In the genomic region with DNA sequence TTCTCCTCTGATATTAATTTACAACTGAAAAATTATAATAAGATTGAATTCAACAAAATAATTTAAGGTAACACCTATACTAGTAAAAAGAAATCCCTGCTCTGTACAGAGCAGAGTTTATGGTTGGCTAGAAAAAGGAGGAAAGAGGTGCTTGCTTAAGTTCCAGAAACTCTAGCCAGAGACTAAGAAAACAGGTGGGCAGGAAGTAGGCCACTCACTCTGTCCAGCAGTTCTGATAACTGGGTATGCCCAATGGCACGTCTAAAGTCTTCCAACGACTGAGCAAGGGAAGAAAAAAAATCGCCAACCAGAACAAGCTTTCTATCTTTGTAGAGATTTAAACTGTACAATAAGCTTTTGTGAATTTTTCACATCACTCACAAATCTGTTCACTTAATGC, we compare ENCODE assay signal across 1 cellular context.
TF ChIP-seq lines count a peak whose summit lies in the region.

No MANE protein-coding gene starts in this region.

TF ChIP-seq in K562, 482 proteins besides CTCF, POLR2A, EP300 and RAD21:
- no peak for TF ChIP-seq RBBP5 (IDR thresholded peaks at IDR 0.05; ENCODE audit: borderline replicate concordance, insufficient read depth, low read length, poor library complexity, severe bottlenecking)
- no peak for TF ChIP-seq HMGN3 (IDR thresholded peaks at IDR 0.05; ENCODE audit: borderline replicate concordance, extremely low read depth, insufficient read length, low read depth, low read length)
- no peak for TF ChIP-seq NFXL1 (CRISPR knock-in tag; IDR thresholded peaks at IDR 0.05)
- TF ChIP-seq, protein P1, sequence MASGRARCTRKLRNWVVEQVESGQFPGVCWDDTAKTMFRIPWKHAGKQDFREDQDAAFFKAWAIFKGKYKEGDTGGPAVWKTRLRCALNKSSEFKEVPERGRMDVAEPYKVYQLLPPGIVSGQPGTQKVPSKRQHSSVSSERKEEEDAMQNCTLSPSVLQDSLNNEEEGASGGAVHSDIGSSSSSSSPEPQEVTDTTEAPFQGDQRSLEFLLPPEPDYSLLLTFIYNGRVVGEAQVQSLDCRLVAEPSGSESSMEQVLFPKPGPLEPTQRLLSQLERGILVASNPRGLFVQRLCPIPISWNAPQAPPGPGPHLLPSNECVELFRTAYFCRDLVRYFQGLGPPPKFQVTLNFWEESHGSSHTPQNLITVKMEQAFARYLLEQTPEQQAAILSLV (tag; IDR thresholded peaks at IDR 0.05) = no peak
- no peak for TF ChIP-seq ZNF311 (CRISPR knock-in tag; IDR thresholded peaks at IDR 0.05)
- TF ChIP-seq ZNF584 (CRISPR knock-in tag; IDR thresholded peaks at IDR 0.05; ENCODE audit: low read depth) = no peak
